Comparison of ENCODE assay signal across 22 cellular contexts in genomic region chr1:172790245-172790644, GRCh38.
DNase-seq lines count a peak whose midpoint lies in the region; ATAC-seq and TF ChIP-seq lines count a peak whose summit lies in the region.
"Had no signal": no experiment of that assay in that cellular context is flagged by ENCODE, and none has a peak within 500 bp of the region (broad histone marks: within the 10 kb centered on the region; RNA-seq: fewer than 3 reads in every experiment).

No MANE protein-coding gene starts in this region.

- H3K4me3 ChIP-seq in SK-N-SH (ENCODE audit: low read depth in 2 of 2, low read length in 1 of 2) (no peak overlapping the region), fibroblast of pulmonary artery (replicated peaks; ENCODE audit: low read depth, low read length) (no peak overlapping the region)
- H3K4me3 ChIP-seq: HAP-1 had no signal

- H3K9me2 ChIP-seq in SK-N-SH, result no peaks in the 10 kb centered on the region

- H3K9me3 ChIP-seq in SK-N-SH, result no peaks in the 10 kb centered on the region
- H3K9me3 ChIP-seq: HAP-1 had no signal

- POLR2A ChIA-PET in SK-N-SH (lab: Yijun Ruan, JAX), result no interaction called here

- no peak overlapping the region for H3K4me2 ChIP-seq in SK-N-SH
- H3K4me2 ChIP-seq: KMS-11 had no signal

- H2AFZ ChIP-seq in SK-N-SH (ENCODE audit: low read depth), result no peak overlapping the region

- 28% methylated on average over 2 of the region's 2 CpGs for WGBS in SK-N-SH (ENCODE audit: low lambda C conversion rate)

- no peak for TF ChIP-seq RAD21 in SK-N-SH (IDR thresholded peaks at IDR 0.05; ENCODE audit: low read length)

- no peaks in the 10 kb centered on the region for H3K4me1 ChIP-seq in SK-N-SH (ENCODE audit: control insufficient read depth in 1 of 2, insufficient read depth in 2 of 2, low read depth in 1 of 2, low read length in 1 of 2)
- H3K4me1 ChIP-seq: HAP-1 had no signal

- H3K27ac ChIP-seq in SK-N-SH (ENCODE audit: low read depth in 2 of 2, low read length in 1 of 2) (no peak overlapping the region), substantia nigra (ENCODE audit: low read depth, low read length, poor library complexity, severe bottlenecking) (no peak overlapping the region)
- H3K27ac ChIP-seq: 22Rv1, KMS-11 had no signal

- no peaks in the 10 kb centered on the region for H3K36me3 ChIP-seq in SK-N-SH (replicated peaks in 1 of 2; ENCODE audit: control insufficient read depth in 1 of 2, insufficient read depth in 2 of 2, low read length in 1 of 2)
- H3K36me3 ChIP-seq: HAP-1 had no signal

- CTCF ChIA-PET in SK-N-SH (lab: Yijun Ruan, JAX), result interaction anchor here (0.8 to 1.5 kb wide), 3 partner anchors 12 to 412 kb away, joined by 3 to 4 read pairs (median 3); no protein-coding TSS in a partner anchor

- H3F3A ChIP-seq in SK-N-SH (replicated peaks; ENCODE audit: insufficient read depth), result no peaks in the 10 kb centered on the region

- no peaks in the 10 kb centered on the region for H4K20me1 ChIP-seq in SK-N-SH (ENCODE audit: insufficient read depth)

- no peak for DNase-seq in SK-N-SH
- peak; percentile 7 for DNase-seq in amniotic epithelial cell (ENCODE audit: low read depth)
- DNase-seq in fibroblast of pulmonary artery (ENCODE audit: low read depth), result peak; percentile 3
- DNase-seq in substantia nigra (lab: John Stamatoyannopoulos, UW), result no peak
- DNase-seq in amniotic stem cell (lab: John Stamatoyannopoulos, UW), result no peak
- DNase-seq: Calu3, DMS79 treated with DMSO at 0.1 percent for 48 hours, GOT3, NCI-H1092, NCI-H1417 treated with DMSO at 0.1 percent for 48 hours, NCI-H1694 treated with DMSO at 0.1 percent for 48 hours, NCI-H2081, NCI-H2227 treated with DMSO at 0.1 percent for 48 hours, NCI-H526 treated with DMSO at 0.1 percent for 48 hours, SHP77 treated with DMSO at 0.1 percent for 48 hours had no signal

- H3K79me2 ChIP-seq in SK-N-SH (ENCODE audit: insufficient read depth), result no peaks in the 10 kb centered on the region

- H3K9ac ChIP-seq in SK-N-SH, result no peak overlapping the region
- H3K9ac ChIP-seq: KMS-11 had no signal

- H3K27me3 ChIP-seq in SK-N-SH (ENCODE audit: insufficient read depth), result no peaks in the 10 kb centered on the region

- no peak for TF ChIP-seq EP300 in SK-N-SH (IDR thresholded peaks at IDR 0.05; ENCODE audit: borderline replicate concordance in 1 of 2, low read depth in 1 of 2, low read length in 1 of 2)

- TF ChIP-seq CTCF in SK-N-SH (IDR thresholded peaks at IDR 0.05) (no peak), fibroblast of pulmonary artery (IDR thresholded peaks at IDR 0.05; ENCODE audit: low read length, missing control alignments) (no peak)

- ATAC-seq in SK-N-SH treated with all-trans-retinoic acid at 6 μM for 48 hours (peak; percentile 42; the same call in 1 of the 3 replicates), GM21825 (IDR thresholded peaks at IDR 0.05; ENCODE audit: unreplicated experiment) (no peak), HG02763 (IDR thresholded peaks at IDR 0.05; ENCODE audit: unreplicated experiment) (no peak)
- ATAC-seq: Panc1 had no signal

TF ChIP-seq in SK-N-SH treated with all-trans-retinoic acid at 6 μM for 48 hours, 23 proteins besides CTCF, POLR2A, EP300 and RAD21:
- TF ChIP-seq ZNF565 (CRISPR knock-in tag; conservative IDR thresholded peaks at IDR 0.05; ENCODE audit: low read depth) (no peak), POU6F1 (CRISPR knock-in tag; IDR thresholded peaks at IDR 0.05; ENCODE audit: borderline replicate concordance, low read depth) (no peak), CSDC2 (CRISPR knock-in tag; IDR thresholded peaks at IDR 0.05) (no peak), TCF4 (CRISPR knock-in tag; IDR thresholded peaks at IDR 0.05; ENCODE audit: borderline replicate concordance) (no peak), CREB5 (CRISPR knock-in tag; IDR thresholded peaks at IDR 0.05; ENCODE audit: low read depth) (no peak), RARB (CRISPR knock-in tag; IDR thresholded peaks at IDR 0.05) (no peak), PPARA (CRISPR knock-in tag; IDR thresholded peaks at IDR 0.05; ENCODE audit: borderline replicate concordance) (no peak), ZNF70 (CRISPR knock-in tag; IDR thresholded peaks at IDR 0.05) (no peak), ZNF8 (CRISPR knock-in tag; IDR thresholded peaks at IDR 0.05) (no peak), ZFP30 (CRISPR knock-in tag; IDR thresholded peaks at IDR 0.05) (no peak)

TF ChIP-seq in SK-N-SH, 30 proteins besides CTCF, POLR2A, EP300 and RAD21:
- TF ChIP-seq ELF1 (IDR thresholded peaks at IDR 0.05), result no peak
- no peak for TF ChIP-seq YY1 (IDR thresholded peaks at IDR 0.05; ENCODE audit: low read depth)
- TF ChIP-seq, protein P1, sequence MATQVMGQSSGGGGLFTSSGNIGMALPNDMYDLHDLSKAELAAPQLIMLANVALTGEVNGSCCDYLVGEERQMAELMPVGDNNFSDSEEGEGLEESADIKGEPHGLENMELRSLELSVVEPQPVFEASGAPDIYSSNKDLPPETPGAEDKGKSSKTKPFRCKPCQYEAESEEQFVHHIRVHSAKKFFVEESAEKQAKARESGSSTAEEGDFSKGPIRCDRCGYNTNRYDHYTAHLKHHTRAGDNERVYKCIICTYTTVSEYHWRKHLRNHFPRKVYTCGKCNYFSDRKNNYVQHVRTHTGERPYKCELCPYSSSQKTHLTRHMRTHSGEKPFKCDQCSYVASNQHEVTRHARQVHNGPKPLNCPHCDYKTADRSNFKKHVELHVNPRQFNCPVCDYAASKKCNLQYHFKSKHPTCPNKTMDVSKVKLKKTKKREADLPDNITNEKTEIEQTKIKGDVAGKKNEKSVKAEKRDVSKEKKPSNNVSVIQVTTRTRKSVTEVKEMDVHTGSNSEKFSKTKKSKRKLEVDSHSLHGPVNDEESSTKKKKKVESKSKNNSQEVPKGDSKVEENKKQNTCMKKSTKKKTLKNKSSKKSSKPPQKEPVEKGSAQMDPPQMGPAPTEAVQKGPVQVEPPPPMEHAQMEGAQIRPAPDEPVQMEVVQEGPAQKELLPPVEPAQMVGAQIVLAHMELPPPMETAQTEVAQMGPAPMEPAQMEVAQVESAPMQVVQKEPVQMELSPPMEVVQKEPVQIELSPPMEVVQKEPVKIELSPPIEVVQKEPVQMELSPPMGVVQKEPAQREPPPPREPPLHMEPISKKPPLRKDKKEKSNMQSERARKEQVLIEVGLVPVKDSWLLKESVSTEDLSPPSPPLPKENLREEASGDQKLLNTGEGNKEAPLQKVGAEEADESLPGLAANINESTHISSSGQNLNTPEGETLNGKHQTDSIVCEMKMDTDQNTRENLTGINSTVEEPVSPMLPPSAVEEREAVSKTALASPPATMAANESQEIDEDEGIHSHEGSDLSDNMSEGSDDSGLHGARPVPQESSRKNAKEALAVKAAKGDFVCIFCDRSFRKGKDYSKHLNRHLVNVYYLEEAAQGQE (IDR thresholded peaks at IDR 0.05; ENCODE audit: low read depth, low read length), result no peak
- TF ChIP-seq RFX5 (IDR thresholded peaks at IDR 0.05; ENCODE audit: low read length), result no peak
- TF ChIP-seq GABPA (IDR thresholded peaks at IDR 0.05; ENCODE audit: low read depth), result no peak
- no peak for TF ChIP-seq TAF1 (IDR thresholded peaks at IDR 0.05; ENCODE audit: borderline replicate concordance, low read depth, low read length)
- TF ChIP-seq NFIC (IDR thresholded peaks at IDR 0.05; ENCODE audit: borderline replicate concordance), result no peak
- no peak for TF ChIP-seq TCF12 (IDR thresholded peaks at IDR 0.05)
- TF ChIP-seq USF2 (IDR thresholded peaks at IDR 0.05; ENCODE audit: borderline replicate concordance, low read depth, low read length), result no peak

Comparison
In these comparisons a context has a peak if more than half of its experiments do, and no peak if none do; other contexts are left out.
1. DNase-seq: peak in amniotic epithelial cell (single experiment) and fibroblast of pulmonary artery (single experiment); none in SK-N-SH (single experiment), substantia nigra (0 of 49) and amniotic stem cell (single experiment).